ENCODE assay signal across 32 cellular contexts in genomic region chr5:106163233-106163632, GRCh38.
"Had no signal": no experiment of that assay in that cellular context is flagged by ENCODE, and none has a peak within 500 bp of the region (broad histone marks: within the 10 kb centered on the region; RNA-seq: fewer than 3 reads in every experiment).

No MANE protein-coding gene starts in this region.

- H3K36me3 ChIP-seq: adrenal gland, ascending aorta, brain microvascular endothelial cell, breast epithelium, cardiac muscle cell had no signal

- FAIRE-seq: astrocyte, bronchial epithelial cell had no signal

- DNase-seq: activated effector memory CD4-positive, alpha-beta T cell treated with anti-CD3 and anti-CD28 coated beads, Interleukin-2, amount 50 U/mL, for 16 hours; activated effector memory CD4-positive, alpha-beta T cell treated with Interleukin-2 at 50 U/mL for 16 hours; activated gamma-delta T cell; activated gamma-delta T cell treated with Interleukin-2 at 50 U/mL for 16 hours; activated naive CD4-positive, alpha-beta T cell; activated naive CD4-positive, alpha-beta T cell treated with anti-CD3 and anti-CD28 coated beads for 36 hours; activated naive CD4-positive, alpha-beta T cell treated with anti-CD3 and anti-CD28 coated beads, Interleukin-2, amount 10 ng/mL, durations not matched to agents 7 days and 5 days; activated naive CD4-positive, alpha-beta T cell treated with anti-CD3 and anti-CD28 coated beads, Interleukin-2, amount 50 U/mL, for 16 hours; activated naive CD4-positive, alpha-beta T cell treated with Interleukin-2 at 50 U/mL for 16 hours; activated naive CD8-positive, alpha-beta T cell treated with anti-CD3 and anti-CD28 coated beads for 36 hours; activated naive CD8-positive, alpha-beta T cell treated with anti-CD3 and anti-CD28 coated beads, Interleukin-2, amount 10 ng/mL, durations not matched to agents 7 days and 5 days; activated naive CD8-positive, alpha-beta T cell treated with anti-CD3 and anti-CD28 coated beads, Interleukin-2, amount 50 U/mL, for 24 hours; activated T-cell treated with anti-CD3 and anti-CD28 coated beads, Interleukin-2, amount 50 U/mL, for 1 hour; activated T-cell treated with anti-CD3 and anti-CD28 coated beads, Interleukin-2, amount 50 U/mL, for 24 hours; activated T-cell treated with anti-CD3 and anti-CD28 coated beads, Interleukin-2, amount 50 U/mL, for 4 hours; activated T-cell treated with anti-CD3 and anti-CD28 coated beads, Interleukin-2, amount 50 U/mL, for 48 hours; activated T-cell treated with anti-CD3 and anti-CD28 coated beads, Interleukin-2, amount 50 U/mL, for 72 hours; adrenal gland; amniotic stem cell; amygdala; anterior cingulate cortex; aorta; body of pancreas; brain microvascular endothelial cell; caudate nucleus; central memory CD4-positive, alpha-beta T cell; cerebellar nuclear complex had no signal

- H3K9me3 ChIP-seq: adrenal gland, ascending aorta, body of pancreas, breast epithelium had no signal

- H3K4me1 ChIP-seq: adrenal gland, ascending aorta, body of pancreas, breast epithelium had no signal

- H3K27ac ChIP-seq: adrenal gland, ascending aorta, body of pancreas, brain microvascular endothelial cell, breast epithelium, cardiac muscle cell had no signal

- H3K4me3 ChIP-seq: adrenal gland, ascending aorta, body of pancreas, breast epithelium, cardiac muscle cell had no signal
